ENCODE assay signal across 25 cellular contexts in genomic region chr5:139549162-139549894, GRCh38.
"Had no signal": no experiment of that assay in that cellular context is flagged by ENCODE, and none has a peak within 500 bp of the region (broad histone marks: within the 10 kb centered on the region; RNA-seq: fewer than 3 reads in every experiment).

No MANE protein-coding gene starts in this region.

- H3K27ac ChIP-seq: epithelial cell of prostate, esophagus squamous epithelium, gastroesophageal sphincter, left ventricle myocardium inferior, neural progenitor cell, parathyroid adenoma, prostate gland, right lobe of liver, suprapubic skin, tibial artery had no signal

- H3K27me3 ChIP-seq: esophagus squamous epithelium, gastroesophageal sphincter, neural progenitor cell, right lobe of liver, suprapubic skin had no signal

- H3K4me1 Mint-ChIP-seq: central memory CD8-positive, alpha-beta T cell had no signal

- H3K36me3 Mint-ChIP-seq: natural killer cell treated with Interleukin-12 subunit alpha and Interleukin-12 subunit beta and Interleukin-15 and Interleukin-18, amount 100 ng/mL, for 72 hours had no signal

- H3K4me3 ChIP-seq: esophagus squamous epithelium, gastroesophageal sphincter, left ventricle myocardium inferior, lung, neural progenitor cell, prostate gland, right lobe of liver, suprapubic skin, tibial artery had no signal

- DNase-seq: effector memory CD8-positive, alpha-beta T cell; esophagus squamous epithelium; foreskin fibroblast; glutamatergic neuron; kidney; left cardiac atrium; left ventricle myocardium inferior; mesenchymal stem cell; midbrain; occipital lobe; right lobe of liver; stimulated activated CD4-positive, alpha-beta T cell treated with anti-CD3 and anti-CD28 coated beads, Interleukin-15, amount 100 ng/mL, for 24 hours; stimulated activated CD4-positive, alpha-beta T cell treated with anti-CD3 and anti-CD28 coated beads, Interleukin-1b, Interleukin-23, amount 100 ng/mL, for 48 hours; stimulated activated CD4-positive, alpha-beta T cell treated with anti-CD3 and anti-CD28 coated beads, Interleukin-4, amount 100 ng/mL, for 24 hours; stimulated activated naive B cell treated with anti-CD40 and anti-IgM and Interleukin-4, amounts not matched to agents 10 μg/mL and 1 μg/mL and 100 μg/mL, for 72 hours; tibial artery had no signal

- H3K36me3 ChIP-seq: esophagus squamous epithelium, gastroesophageal sphincter, left ventricle myocardium inferior, neural progenitor cell, prostate gland, right lobe of liver, suprapubic skin, tibial artery had no signal

- H3K4me3 Mint-ChIP-seq: central memory CD8-positive, alpha-beta T cell; effector memory CD8-positive, alpha-beta T cell; natural killer cell treated with Interleukin-12 subunit alpha and Interleukin-12 subunit beta and Interleukin-15 and Interleukin-18, amount 100 ng/mL, for 72 hours; neural progenitor cell; stimulated activated naive B cell treated with anti-CD40 and anti-IgM and Interleukin-4, amounts not matched to agents 10 μg/mL and 1 μg/mL and 100 μg/mL, for 72 hours had no signal

- H3K27me3 Mint-ChIP-seq: central memory CD8-positive, alpha-beta T cell; natural killer cell treated with Interleukin-12 subunit alpha and Interleukin-12 subunit beta and Interleukin-15 and Interleukin-18, amount 100 ng/mL, for 72 hours; stimulated activated naive B cell treated with anti-CD40 and anti-IgM and Interleukin-4, amounts not matched to agents 10 μg/mL and 1 μg/mL and 100 μg/mL, for 72 hours had no signal

- H3K9me3 ChIP-seq: esophagus squamous epithelium, gastroesophageal sphincter, left ventricle myocardium inferior, prostate gland, right lobe of liver, suprapubic skin, tibial artery had no signal

- ATAC-seq: effector memory CD8-positive, alpha-beta T cell; gastroesophageal sphincter; left cardiac atrium; stimulated activated naive B cell treated with anti-CD40 and anti-IgM and Interleukin-4, amounts not matched to agents 10 μg/mL and 1 μg/mL and 100 μg/mL, for 72 hours had no signal

- H3K9me3 Mint-ChIP-seq: central memory CD8-positive, alpha-beta T cell; effector memory CD8-positive, alpha-beta T cell; natural killer cell treated with Interleukin-12 subunit alpha and Interleukin-12 subunit beta and Interleukin-15 and Interleukin-18, amount 100 ng/mL, for 72 hours; stimulated activated naive B cell treated with anti-CD40 and anti-IgM and Interleukin-4, amounts not matched to agents 10 μg/mL and 1 μg/mL and 100 μg/mL, for 72 hours had no signal

- H3K27ac Mint-ChIP-seq: effector memory CD8-positive, alpha-beta T cell; neural progenitor cell had no signal

- H3K4me1 ChIP-seq: esophagus squamous epithelium, gastroesophageal sphincter, left ventricle myocardium inferior, neural progenitor cell, parathyroid adenoma, prostate gland, suprapubic skin, tibial artery had no signal
